ENCODE assay signal across 17 cellular contexts in the genomic region with DNA sequence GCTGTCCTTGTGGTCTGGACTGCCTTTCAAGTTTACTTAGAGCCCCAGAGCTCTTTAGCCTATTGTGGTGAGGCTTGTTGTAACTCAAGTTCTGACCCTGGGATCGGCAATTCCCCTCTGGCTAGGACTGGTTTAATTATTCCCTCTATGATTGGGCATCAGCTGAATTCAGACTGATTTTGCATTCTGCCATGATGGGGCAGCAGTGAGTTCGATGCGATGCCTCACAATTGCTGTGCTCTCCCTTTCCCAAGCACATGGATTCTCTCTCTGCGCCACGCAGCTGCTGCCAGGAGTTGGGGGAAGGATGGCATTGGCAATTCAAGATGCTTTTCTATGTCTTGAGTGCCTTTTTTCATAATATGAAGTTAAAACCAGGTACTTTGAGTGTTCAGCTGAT.
DNase-seq lines count a peak whose midpoint lies in the region; ATAC-seq lines count a peak whose summit lies in the region.
"Had no signal": no experiment of that assay in that cellular context is flagged by ENCODE, and none has a peak within 500 bp of the region (broad histone marks: within the 10 kb centered on the region; RNA-seq: fewer than 3 reads in every experiment).

No MANE protein-coding gene starts in this region.

- no peak for ATAC-seq in HG03571 (IDR thresholded peaks at IDR 0.05; ENCODE audit: unreplicated experiment)
- ATAC-seq: T-cell had no signal

- DNase-seq in DMS53 (lab: John Stamatoyannopoulos, UW) (peak; percentile 12), DMS53 treated with DMSO at 0.1 percent for 48 hours (lab: John Stamatoyannopoulos, UW; ENCODE audit: unreplicated experiment) (no peak), ELF-1 (ENCODE audit: low read depth, low spot score) (peak; percentile 6), HT1080 (ENCODE audit: low read depth) (peak; percentile 13), kidney tubule cell (ENCODE audit: low spot score) (peak; percentile 3), hepatic stellate cell (ENCODE audit: low spot score) (no peak), 8988T (no peak)
- DNase-seq: BE2C; CD4-positive, CD25-positive, alpha-beta regulatory T cell; IMR-90; NCI-H1417; NCI-H1694 treated with DMSO at 0.1 percent for 48 hours; NCI-H2081 treated with DMSO at 0.1 percent for 48 hours; NCI-H510A; Peyer's patch; T-cell had no signal

Comparison
In these comparisons a context has a peak if more than half of its experiments do, and no peak if none do; other contexts are left out.
1. DNase-seq: peak in DMS53 (single experiment), ELF-1 (single experiment), HT1080 (single experiment) and kidney tubule cell (single experiment); none in DMS53 treated with DMSO at 0.1 percent for 48 hours (single experiment), hepatic stellate cell (single experiment) and 8988T (single experiment).